Comparison of ENCODE assay signal across 29 cellular contexts in the genomic region with DNA sequence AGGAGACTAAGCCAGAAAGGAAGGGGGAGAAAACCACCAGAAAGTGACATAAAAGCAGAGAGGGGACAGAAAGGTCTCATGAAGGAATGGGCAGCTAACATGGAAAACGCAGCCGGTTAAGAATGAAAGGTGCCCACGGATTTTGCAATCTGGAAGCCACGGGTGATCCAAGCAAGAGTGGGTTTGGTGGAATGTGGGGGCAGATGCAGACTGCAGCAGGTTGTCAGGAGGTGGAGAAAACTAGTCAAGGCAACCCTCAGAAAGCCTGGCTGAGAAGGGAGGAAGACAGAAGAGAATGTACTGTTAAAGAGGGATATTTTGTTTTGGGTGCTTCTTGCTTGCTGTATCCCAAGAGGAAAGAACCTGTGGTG. TPM values are rescaled to one million over a fixed set of nuclear protein-coding genes. Genes with fewer than 3 reads are reported as not detected.
"Had no signal": no experiment of that assay in that cellular context is flagged by ENCODE, and none has a peak within 500 bp of the region (broad histone marks: within the 10 kb centered on the region; RNA-seq: fewer than 3 reads in every experiment).

No MANE protein-coding gene starts in this region.

- H3K27me3 ChIP-seq: body of pancreas had no signal

- H3K36me3 ChIP-seq: esophagus squamous epithelium, gastroesophageal sphincter had no signal

- DNase-seq: activated B cell treated with CpG ODN at 0.5 μM for 24 hours; activated CD4-positive, alpha-beta memory T cell treated with anti-CD3 and anti-CD28 coated beads for 36 hours; activated CD4-positive, alpha-beta T cell treated with anti-CD3 and anti-CD28 coated beads for 36 hours; activated CD4-positive, alpha-beta T cell treated with anti-CD3 and anti-CD28 coated beads, Interleukin-2, amount 10 ng/mL, durations not matched to agents 24 days and 14 days; activated CD4-positive, CD25-positive, alpha-beta regulatory T cell treated with anti-CD3 and anti-CD28 coated beads, Interleukin-2, amount 50 U/mL, for 72 hours; activated CD8-positive, alpha-beta T cell treated with anti-CD3 and anti-CD28 coated beads, Interleukin-2, amount 10 ng/mL, durations not matched to agents 7 days and 5 days; activated effector memory CD4-positive, alpha-beta T cell treated with Interleukin-2 at 50 U/mL for 16 hours; activated gamma-delta T cell treated with Interleukin-2 at 50 U/mL for 16 hours; activated naive CD4-positive, alpha-beta T cell treated with Interleukin-2 at 50 U/mL for 16 hours; activated naive CD8-positive, alpha-beta T cell treated with anti-CD3 and anti-CD28 coated beads, Interleukin-2, amount 10 ng/mL, durations not matched to agents 7 days and 5 days; activated T-cell treated with anti-CD3 and anti-CD28 coated beads, Interleukin-2, amount 50 U/mL, for 4 hours; amniotic stem cell; aorta; body of pancreas; cortex of kidney; dermis blood vessel endothelial cell; effector CD8-positive, alpha-beta T cell; esophagus squamous epithelium; foreskin melanocyte; T-helper 1 cell; T-helper 17 cell; T1000; WERI-Rb-1 had no signal

- H3K9me3 Mint-ChIP-seq: activated B cell treated with CpG ODN at 0.5 μM for 24 hours; activated CD4-positive, alpha-beta memory T cell treated with anti-CD3 and anti-CD28 coated beads for 36 hours; activated CD4-positive, alpha-beta T cell treated with anti-CD3 and anti-CD28 coated beads, Interleukin-2, amount 10 ng/mL, durations not matched to agents 24 days and 14 days; activated naive CD4-positive, alpha-beta T cell treated with anti-CD3 and anti-CD28 coated beads, Interleukin-2, amount 50 U/mL, for 24 hours; activated naive CD8-positive, alpha-beta T cell treated with anti-CD3 and anti-CD28 coated beads, Interleukin-2, amount 10 ng/mL, durations not matched to agents 7 days and 5 days; activated T-cell treated with anti-CD3 and anti-CD28 coated beads, Interleukin-2, amount 50 U/mL, for 4 hours; activated T-helper 17 cell treated with anti-CD3 and anti-CD28 coated beads, Interleukin-2, amount 50 U/mL, for 72 hours; T-helper 2 cell treated with Interferon-gamma antibody and Interleukin-4, amounts not matched to agents 5 μg/mL and 100 μg/mL, for 36 hours had no signal

- H3K27ac ChIP-seq: body of pancreas, epithelial cell of prostate, esophagus squamous epithelium, gastroesophageal sphincter, WERI-Rb-1 had no signal

- ATAC-seq: activated CD4-positive, alpha-beta T cell treated with anti-CD3 and anti-CD28 coated beads for 36 hours; activated CD8-positive, alpha-beta T cell treated with anti-CD3 and anti-CD28 coated beads, Interleukin-2, amount 10 ng/mL, durations not matched to agents 7 days and 5 days; activated T-helper 17 cell treated with anti-CD3 and anti-CD28 coated beads, Interleukin-2, amount 50 U/mL, for 72 hours; body of pancreas; gastroesophageal sphincter; T-helper 17 cell had no signal

- H3K4me3 Mint-ChIP-seq: activated B cell treated with CpG ODN at 0.5 μM for 24 hours; activated CD4-positive, alpha-beta memory T cell treated with anti-CD3 and anti-CD28 coated beads for 36 hours; activated CD4-positive, alpha-beta T cell treated with anti-CD3 and anti-CD28 coated beads for 36 hours; activated CD4-positive, alpha-beta T cell treated with anti-CD3 and anti-CD28 coated beads, Interleukin-2, amount 10 ng/mL, durations not matched to agents 24 days and 14 days; activated CD8-positive, alpha-beta T cell treated with anti-CD3 and anti-CD28 coated beads, Interleukin-2, amount 10 ng/mL, durations not matched to agents 7 days and 5 days; activated naive CD4-positive, alpha-beta T cell treated with anti-CD3 and anti-CD28 coated beads, Interleukin-2, amount 50 U/mL, for 24 hours; activated naive CD8-positive, alpha-beta T cell treated with anti-CD3 and anti-CD28 coated beads, Interleukin-2, amount 10 ng/mL, durations not matched to agents 7 days and 5 days; activated T-cell treated with anti-CD3 and anti-CD28 coated beads, Interleukin-2, amount 50 U/mL, for 4 hours; activated T-helper 17 cell treated with anti-CD3 and anti-CD28 coated beads, Interleukin-2, amount 50 U/mL, for 72 hours; T-helper 17 cell; T-helper 2 cell treated with Interferon-gamma antibody and Interleukin-4, amounts not matched to agents 5 μg/mL and 100 μg/mL, for 36 hours had no signal

- H3K9me3 ChIP-seq: body of pancreas, esophagus squamous epithelium, gastroesophageal sphincter had no signal

- H3K4me3 ChIP-seq: body of pancreas, esophagus squamous epithelium, gastroesophageal sphincter had no signal

- H3K27ac Mint-ChIP-seq: activated B cell treated with CpG ODN at 0.5 μM for 24 hours; activated CD4-positive, alpha-beta memory T cell treated with anti-CD3 and anti-CD28 coated beads for 36 hours; activated CD4-positive, alpha-beta T cell treated with anti-CD3 and anti-CD28 coated beads for 36 hours; activated CD4-positive, alpha-beta T cell treated with anti-CD3 and anti-CD28 coated beads, Interleukin-2, amount 10 ng/mL, durations not matched to agents 24 days and 14 days; activated CD8-positive, alpha-beta T cell treated with anti-CD3 and anti-CD28 coated beads, Interleukin-2, amount 10 ng/mL, durations not matched to agents 7 days and 5 days; activated naive CD4-positive, alpha-beta T cell treated with anti-CD3 and anti-CD28 coated beads, Interleukin-2, amount 50 U/mL, for 24 hours; activated naive CD8-positive, alpha-beta T cell treated with anti-CD3 and anti-CD28 coated beads, Interleukin-2, amount 10 ng/mL, durations not matched to agents 7 days and 5 days; T-helper 2 cell treated with Interferon-gamma antibody and Interleukin-4, amounts not matched to agents 5 μg/mL and 100 μg/mL, for 36 hours had no signal

- H3K36me3 Mint-ChIP-seq: activated CD4-positive, alpha-beta memory T cell treated with anti-CD3 and anti-CD28 coated beads for 36 hours; activated naive CD4-positive, alpha-beta T cell treated with anti-CD3 and anti-CD28 coated beads, Interleukin-2, amount 50 U/mL, for 24 hours; activated naive CD8-positive, alpha-beta T cell treated with anti-CD3 and anti-CD28 coated beads, Interleukin-2, amount 10 ng/mL, durations not matched to agents 7 days and 5 days had no signal

- H3K4me1 ChIP-seq: body of pancreas had no signal

- H3K4me1 Mint-ChIP-seq: activated CD4-positive, alpha-beta T cell treated with anti-CD3 and anti-CD28 coated beads, Interleukin-2, amount 10 ng/mL, durations not matched to agents 24 days and 14 days had no signal

RNA-seq across cellular contexts. Expression of a gene that starts 57.3 kb away (rescaled TPM):
- total RNA-seq: fibroblast of lung had no signal
- polyA plus RNA-seq: fibroblast of lung had no signal
